Comparison of ENCODE assay signal across 19 cellular contexts in the genomic region with DNA sequence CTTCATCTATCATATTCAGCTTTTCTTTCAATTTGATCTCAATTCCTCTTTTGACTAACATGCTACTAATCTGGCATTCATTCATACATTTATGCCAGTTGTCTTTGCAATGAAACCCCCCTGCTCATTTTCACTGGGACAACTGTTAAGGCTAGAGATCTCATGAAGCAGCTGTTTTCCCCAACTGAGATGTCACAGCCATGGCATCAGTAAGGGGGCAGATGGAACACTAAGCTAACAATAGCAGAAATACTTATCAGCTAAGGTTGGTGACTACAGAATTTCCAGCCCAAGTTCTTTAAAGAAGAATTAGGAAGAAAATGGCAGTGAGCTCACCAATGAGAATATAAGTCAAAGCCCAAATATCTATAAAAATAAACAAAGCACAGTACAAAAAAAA. TPM values are rescaled to one million over a fixed set of nuclear protein-coding genes. Genes with fewer than 3 reads are reported as not detected.
"Had no signal": no experiment of that assay in that cellular context is flagged by ENCODE, and none has a peak within 500 bp of the region (broad histone marks: within the 10 kb centered on the region; RNA-seq: fewer than 3 reads in every experiment).

No MANE protein-coding gene starts in this region.

- H3K27ac ChIP-seq: epithelial cell of prostate, esophagus muscularis mucosa, gastroesophageal sphincter, left lung, skin epidermis had no signal

- H3K27me3 Mint-ChIP-seq: dendritic cell treated with granulocyte-macrophage colony-stimulating factor and Interleukin-4, amounts not matched to agents 40 ng/mL and 50 ng/mL, for 4 days; effector memory CD8-positive, alpha-beta T cell; naive thymus-derived CD8-positive, alpha-beta T cell had no signal

- H3K4me3 Mint-ChIP-seq: dendritic cell treated with granulocyte-macrophage colony-stimulating factor and Interleukin-4, amounts not matched to agents 40 ng/mL and 50 ng/mL, for 4 days; effector memory CD8-positive, alpha-beta T cell; immature natural killer cell; naive thymus-derived CD8-positive, alpha-beta T cell; neural crest cell had no signal

- H3K4me3 ChIP-seq: esophagus muscularis mucosa, gastroesophageal sphincter, left lung, lung, skin epidermis had no signal

- H3K27ac Mint-ChIP-seq: dendritic cell treated with granulocyte-macrophage colony-stimulating factor and Interleukin-4, amounts not matched to agents 40 ng/mL and 50 ng/mL, for 4 days had no signal

- H3K27me3 ChIP-seq: esophagus muscularis mucosa, gastroesophageal sphincter, left lung had no signal

- H3K9me3 Mint-ChIP-seq: dendritic cell treated with granulocyte-macrophage colony-stimulating factor and Interleukin-4, amounts not matched to agents 40 ng/mL and 50 ng/mL, for 4 days; effector memory CD8-positive, alpha-beta T cell; immature natural killer cell; naive thymus-derived CD8-positive, alpha-beta T cell; neural crest cell had no signal

- ATAC-seq: effector memory CD8-positive, alpha-beta T cell; gastroesophageal sphincter; left lung; naive thymus-derived CD8-positive, alpha-beta T cell; sciatic nerve had no signal

- DNase-seq: effector memory CD8-positive, alpha-beta T cell; immature natural killer cell; left lung; mesendoderm; naive thymus-derived CD8-positive, alpha-beta T cell; posterior cingulate gyrus; stimulated activated CD4-positive, alpha-beta T cell treated with anti-CD3 and anti-CD28 coated beads, Interleukin-2, amount 100 ng/mL, for 24 hours; stimulated activated CD4-positive, alpha-beta T cell treated with anti-CD3 and anti-CD28 coated beads, Interleukin-4, amount 100 ng/mL, for 4 hours; stimulated activated naive CD4-positive, alpha-beta T cell treated with Interleukin-2 at 50 U/mL for 16 hours; trophoblast cell had no signal

- H3K9me3 ChIP-seq: esophagus muscularis mucosa, gastroesophageal sphincter, left lung had no signal

RNA-seq across cellular contexts. Expression of gene TICAM2, which starts 14.2 kb away (rescaled TPM):
- polyA plus RNA-seq: keratinocyte; naive thymus-derived CD8-positive, alpha-beta T cell had no signal
